8 cellular contexts compared by ENCODE assay signal in genomic region chr1:212414328-212415106, GRCh38. TPM values are rescaled to one million over a fixed set of nuclear protein-coding genes. Genes with fewer than 3 reads are reported as not detected.
DNase-seq lines count a peak whose midpoint lies in the region; ATAC-seq and TF ChIP-seq lines count a peak whose summit lies in the region.

TSS of gene PACC1 (minus strand) at chr1:212414886. CDS start at chr1:212414757, 129 bp downstream.

- peaks cover 10% of the 10 kb centered on the region; the same call in 1 of the 2 replicates for H3K36me3 ChIP-seq in GM23338 (ENCODE audit: insufficient read depth)

- peak within 1 kb of the TSS; percentile 96 for H2AFZ ChIP-seq in GM23338

- H3K9me3 Mint-ChIP-seq in GM23338 (no peaks in the 10 kb centered on the region; the same call in 2 of the 3 replicates), nephron progenitor cell (no peaks in the 10 kb centered on the region)
- no peaks in the 10 kb centered on the region for H3K9me3 Mint-ChIP-seq in stimulated activated naive CD8-positive, alpha-beta T cell treated with anti-CD3 and anti-CD28 coated beads, Interleukin-15, amount 100 ng/mL, for 72 hours

- H3K27me3 ChIP-seq in GM23338 (ENCODE audit: insufficient read depth): peaks cover 5% of the 10 kb centered on the region

- H3K4me3 ChIP-seq in GM23338: peak within 1 kb of the TSS; percentile 79

- peaks cover 19% of the 10 kb centered on the region for H3K4me1 ChIP-seq in GM23338 (ENCODE audit: insufficient read depth)

- peak; percentile 93 for ATAC-seq in GM23338
- peak; percentile 98 for ATAC-seq in stimulated activated naive CD8-positive, alpha-beta T cell treated with anti-CD3 and anti-CD28 coated beads, Interleukin-15, amount 100 ng/mL, for 72 hours

- H3K4me1 Mint-ChIP-seq in GM23338: peaks cover 30% of the 10 kb centered on the region
- H3K4me1 Mint-ChIP-seq in nephron progenitor cell: peaks cover 40% of the 10 kb centered on the region
- peaks cover 36% of the 10 kb centered on the region for H3K4me1 Mint-ChIP-seq in stimulated activated naive CD8-positive, alpha-beta T cell treated with anti-CD3 and anti-CD28 coated beads, Interleukin-15, amount 100 ng/mL, for 72 hours

- TF ChIP-seq CTCF in GM23338 (conservative IDR thresholded peaks at IDR 0.05; ENCODE audit: low read depth in 2 of 2): no peak
- TF ChIP-seq CTCF in nephron progenitor cell (IDR thresholded peaks at IDR 0.05): peak; percentile 18

- H4K20me1 ChIP-seq in GM23338 (replicated peaks; ENCODE audit: insufficient read depth): peaks cover 22% of the 10 kb centered on the region; the same call in 1 of the 2 replicates

- H3K79me2 ChIP-seq in GM23338 (replicated peaks; ENCODE audit: insufficient read depth): peaks cover 28% of the 10 kb centered on the region

- H3K9me2 ChIP-seq in GM23338 (ENCODE audit: insufficient read depth): no peaks in the 10 kb centered on the region

- H3K4me3 Mint-ChIP-seq in GM23338: peak within 1 kb of the TSS; percentile 86
- peak within 1 kb of the TSS; percentile 90 for H3K4me3 Mint-ChIP-seq in nephron progenitor cell
- H3K4me3 Mint-ChIP-seq in stimulated activated naive CD8-positive, alpha-beta T cell treated with anti-CD3 and anti-CD28 coated beads, Interleukin-15, amount 100 ng/mL, for 72 hours: peak within 1 kb of the TSS; percentile 100

- H3K27me3 Mint-ChIP-seq in GM23338 (ENCODE audit: insufficient read depth, low read depth, poor library complexity) (peaks cover 13% of the 10 kb centered on the region), nephron progenitor cell (ENCODE audit: low read depth, poor library complexity) (peaks cover 23% of the 10 kb centered on the region)
- no peaks in the 10 kb centered on the region for H3K27me3 Mint-ChIP-seq in stimulated activated naive CD8-positive, alpha-beta T cell treated with anti-CD3 and anti-CD28 coated beads, Interleukin-15, amount 100 ng/mL, for 72 hours

- peak; percentile 98 for DNase-seq in ELF-1 (ENCODE audit: low read depth, low spot score)
- DNase-seq in GM23338 (ENCODE audit: low spot score): peak; percentile 98
- peak; percentile 81 for DNase-seq in LHCN-M2 (ENCODE audit: low read depth)
- peak; percentile 83 for DNase-seq in activated T-helper 9 cell treated with anti-CD3 and anti-CD28 coated beads, Interleukin-2, amount 50 U/mL, for 16 hours (ENCODE audit: low read depth)
- peak; percentile 73 for DNase-seq in fibroblast of the conjunctiva (ENCODE audit: low read depth)
- peak; percentile 90 for DNase-seq in nephron progenitor cell
- DNase-seq in stimulated activated naive CD8-positive, alpha-beta T cell treated with anti-CD3 and anti-CD28 coated beads, Interleukin-15, amount 100 ng/mL, for 72 hours: peak; percentile 90 to 95

- TF ChIP-seq POLR2A in Raji (IDR thresholded peaks at IDR 0.05; ENCODE audit: insufficient read depth, low read depth, low read length): peak; percentile 93

- 0 out of 2 replicates have a peak, but pooled peaks cover 5% of the 10 kb centered on the region for H3F3A ChIP-seq in GM23338 (replicated peaks; ENCODE audit: low read depth)

- peak within 1 kb of the TSS; percentile 62; the same call in 1 of the 2 replicates for H3K27ac ChIP-seq in GM23338 (ENCODE audit: low read depth)

- peaks cover 25% of the 10 kb centered on the region for H3K36me3 Mint-ChIP-seq in GM23338 (ENCODE audit: low read depth)
- H3K36me3 Mint-ChIP-seq in nephron progenitor cell (ENCODE audit: low read depth): peaks cover 26% of the 10 kb centered on the region

- peak within 1 kb of the TSS; percentile 96 for H3K4me2 ChIP-seq in GM23338

- H3K27ac Mint-ChIP-seq in GM23338 (peak within 1 kb of the TSS; percentile 95), nephron progenitor cell (no peak within 1 kb of the TSS)
- H3K27ac Mint-ChIP-seq in stimulated activated naive CD8-positive, alpha-beta T cell treated with anti-CD3 and anti-CD28 coated beads, Interleukin-15, amount 100 ng/mL, for 72 hours: peak within 1 kb of the TSS; percentile 99

TF ChIP-seq in GM23338, 12 proteins besides CTCF, POLR2A, EP300 and RAD21:
- TF ChIP-seq POLR2AphosphoS5 (IDR thresholded peaks at IDR 0.05; ENCODE audit: low read depth) (peak; percentile 99), ETS1 (IDR thresholded peaks at IDR 0.05) (peak; percentile 83), CREB1 (CRISPR knock-in tag; IDR thresholded peaks at IDR 0.05; ENCODE audit: low read depth) (peak; percentile 61; the same call in 1 of the 2 replicates), EZH2phosphoT487 (IDR thresholded peaks at IDR 0.05; ENCODE audit: unreplicated experiment) (no peak)

RNA-seq across cellular contexts. Expression of gene PACC1, which starts in this region (rescaled TPM):
- total RNA-seq in GM23338 (2014; rRNA removed; shearing (Covaris generic)): 17.2 and 18.0 TPM in 2 replicates
- 17.1 and 18.8 TPM in 2 replicates for polyA plus RNA-seq in GM23338 (2016; fragmentation: Nextera tagmentation; extraction: Ambion mirVana)
- total RNA-seq in LHCN-M2 (2014; rRNA removed): 8.7 and 10.7 TPM in 2 replicates
- 4.7 TPM for polyA plus RNA-seq in LHCN-M2 (2012)

Comparison
In these comparisons a context has a peak if more than half of its experiments do, and no peak if none do; other contexts are left out.
1. Peak in every context shown above with its lines: DNase-seq, ATAC-seq, H3K4me3 ChIP-seq and H3K27ac ChIP-seq.